9 cellular contexts compared by ENCODE assay signal in genomic region chr12:10362828-10363664, GRCh38. TPM values are rescaled to one million over a fixed set of nuclear protein-coding genes. Genes with fewer than 3 reads are reported as not detected.
DNase-seq lines count a peak whose midpoint lies in the region; TF ChIP-seq lines count a peak whose summit lies in the region.
"Had no signal": no experiment of that assay in that cellular context is flagged by ENCODE, and none has a peak within 500 bp of the region (broad histone marks: within the 10 kb centered on the region; RNA-seq: fewer than 3 reads in every experiment).

No MANE protein-coding gene starts in this region.

- POLR2A ChIA-PET in HEK293 (lab: Yijun Ruan, JAX) = no interaction called here

- H3K4me3 ChIP-seq in HEK293 (ENCODE audit: low read depth, low read length) (peak overlapping the region; percentile 74), SJCRH30 (peak overlapping the region; percentile 62), spleen (peak overlapping the region in 1 of 8 donors; percentile 80)

- 54 to 64% (median 57%) methylated on average over 9 of the region's 9 CpGs for WGBS in spleen, 5 donors

- H3K27me3 ChIP-seq in SJCRH30 (no peaks in the 10 kb centered on the region), spleen (replicated peaks in 1 of 7) (no peaks in the 10 kb centered on the region)

- no peak for DNase-seq in SJCRH30
- peak; percentile 16 for DNase-seq in hepatic stellate cell (ENCODE audit: low spot score)
- DNase-seq in spleen = no peak
- no peak for DNase-seq in posterior vena cava (ENCODE audit: low spot score)
- DNase-seq in inferior parietal cortex (ENCODE audit: extremely low spot score) = no peak
- DNase-seq in GM10266 (ENCODE audit: extremely low spot score) = no peak
- DNase-seq: activated B cell treated with CpG ODN at 0.5 μM for 24 hours had no signal

- H3K36me3 ChIP-seq in HEK293 (ENCODE audit: control insufficient read depth in 2 of 2, insufficient read depth in 1 of 2, low read length in 2 of 2) = no peaks in the 10 kb centered on the region
- H3K36me3 ChIP-seq in SJCRH30 = no peaks in the 10 kb centered on the region
- no peaks in the 10 kb centered on the region for H3K36me3 ChIP-seq in spleen

- intact Hi-C loops in spleen (cut with DNase I; ENCODE audit: low total_unique reads) = no loop called here
- intact Hi-C loops in posterior vena cava (cut with DNase I) = no loop called here

- H3K27ac ChIP-seq in HEK293 (ENCODE audit: extremely low read depth, low read depth, low read length) (peak overlapping the region; percentile 95), SJCRH30 (no peak overlapping the region), spleen (peak overlapping the region; percentile 79 to 98 (median 94))

- CTCF ChIA-PET in HEK293 (lab: Yijun Ruan, JAX) = interaction anchor here (0.7 to 1.0 kb wide), 2 partner anchors 22 to 32 kb away, joined by 4 read pairs; no protein-coding TSS in a partner anchor

- TF ChIP-seq POLR2A in spleen (IDR thresholded peaks at IDR 0.05) = no peak

- H3K9me3 ChIP-seq in HEK293 (ENCODE audit: control insufficient read depth, insufficient read depth, low read depth, low read length) = no peaks in the 10 kb centered on the region
- no peaks in the 10 kb centered on the region for H3K9me3 ChIP-seq in SJCRH30 (replicated peaks)
- H3K9me3 ChIP-seq in spleen = peaks cover 0 to 7% (median 0%) of the 10 kb centered on the region in 8 donors

- H3K4me1 ChIP-seq in HEK293 (ENCODE audit: control insufficient read depth, insufficient read depth, low read length) = peaks cover 20% of the 10 kb centered on the region
- peaks cover 6% of the 10 kb centered on the region; the same call in 1 of the 2 replicates for H3K4me1 ChIP-seq in SJCRH30
- H3K4me1 ChIP-seq in spleen = peaks cover 8 to 50% (median 28%) of the 10 kb centered on the region in 6 donors

- TF ChIP-seq CTCF in HEK293 (tag by site-specific recombination; IDR thresholded peaks at IDR 0.05) (no peak), spleen (IDR thresholded peaks at IDR 0.05 in 8 of 11, conservative IDR thresholded peaks at IDR 0.05 in 3 of 11) (no peak), GM10266 (IDR thresholded peaks at IDR 0.05; ENCODE audit: control insufficient read depth, insufficient read depth, low read depth, missing control alignments) (no peak)

TF ChIP-seq in HEK293, 187 proteins besides CTCF, POLR2A, EP300 and RAD21 (continues in another document):
- TF ChIP-seq ZNF146 (tag by site-specific recombination; IDR thresholded peaks at IDR 0.05) = no peak
- TF ChIP-seq ZEB2 (tag by site-specific recombination; IDR thresholded peaks at IDR 0.05) = 0 out of 2 replicates have a peak, but pooled peaks have one; percentile 22
- no peak for TF ChIP-seq ZNF223 (tag by site-specific recombination; IDR thresholded peaks at IDR 0.05)
- no peak for TF ChIP-seq ZBTB10 (tag by site-specific recombination; IDR thresholded peaks at IDR 0.05)
- TF ChIP-seq ZNF776 (tag by site-specific recombination; IDR thresholded peaks at IDR 0.05; ENCODE audit: borderline replicate concordance) = no peak
- TF ChIP-seq ZNF791 (tag by site-specific recombination; IDR thresholded peaks at IDR 0.05) = no peak
- no peak for TF ChIP-seq ZNF394 (tag by site-specific recombination; IDR thresholded peaks at IDR 0.05; ENCODE audit: borderline replicate concordance)
- TF ChIP-seq ZFP41 (tag by site-specific recombination; IDR thresholded peaks at IDR 0.05; ENCODE audit: borderline replicate concordance) = no peak
- TF ChIP-seq ZFHX2 (tag by site-specific recombination; conservative IDR thresholded peaks at IDR 0.05) = no peak
- TF ChIP-seq YY1 (tag by site-specific recombination; IDR thresholded peaks at IDR 0.05) = no peak
- no peak for TF ChIP-seq ZNF280D (tag by site-specific recombination; IDR thresholded peaks at IDR 0.05)
- peak; percentile 85 for TF ChIP-seq ZNF843 (tag by site-specific recombination; IDR thresholded peaks at IDR 0.05)
- TF ChIP-seq ZNF133 (tag by site-specific recombination; IDR thresholded peaks at IDR 0.05) = no peak
- no peak for TF ChIP-seq ZNF558 (tag by site-specific recombination; IDR thresholded peaks at IDR 0.05)
- no peak for TF ChIP-seq ZNF449 (tag by site-specific recombination; IDR thresholded peaks at IDR 0.05)
- TF ChIP-seq HOXD13 (CRISPR knock-in tag; IDR thresholded peaks at IDR 0.05; ENCODE audit: borderline replicate concordance) = 0 out of 2 replicates have a peak, but pooled peaks have one; percentile 30
- TF ChIP-seq ZNF362 (tag by site-specific recombination; IDR thresholded peaks at IDR 0.05) = peak; percentile 80; the same call in 1 of the 2 replicates

RNA-seq across cellular contexts. Expression of gene KLRK1, which starts 26.8 kb away (rescaled TPM):
- total RNA-seq in SJCRH30 (2014; rRNA removed; shearing (Covaris generic)) = not detected in 2 replicates
- total RNA-seq in spleen (10 to 100 TPM; 30.5 to 64.6 (median 39.9) TPM), posterior vena cava (1 to 10 TPM; 1.4 to 1.9 TPM)
- polyA plus RNA-seq in spleen = 10 to 100 TPM; 12.3 to 78.1 (median 45.9) TPM
- total RNA-seq: glomerular endothelial cell had no signal

RNA-seq across cellular contexts. Expression of gene KLRC4, which starts 46.5 kb away (rescaled TPM):
- total RNA-seq in SJCRH30 (2014; rRNA removed; shearing (Covaris generic)) = not detected in 2 replicates
- 10 to 100 TPM in 3 of 7 donors, 1 to 10 TPM in 4; 4.1 to 14.6 (median 6.7) TPM for total RNA-seq in spleen
- polyA plus RNA-seq in spleen = under 1 TPM; 0.22 to 0.52 (median 0.28) TPM
- not detected for total RNA-seq in posterior vena cava
- total RNA-seq: activated B cell treated with CpG ODN at 0.5 μM for 24 hours, glomerular endothelial cell had no signal

RNA-seq across cellular contexts. Expression of gene KLRD1, which starts 55.4 kb away (rescaled TPM):
- total RNA-seq in SJCRH30 (2014; rRNA removed; shearing (Covaris generic)) = 0.08 and 0.32 TPM in 2 replicates
- 10 to 100 TPM; 23.6 to 60.3 (median 40.9) TPM for total RNA-seq in spleen
- polyA plus RNA-seq in spleen = 1 to 10 TPM; 1.7 to 9.4 (median 2.2) TPM
- 1 to 10 TPM; 4.6 to 4.8 TPM for total RNA-seq in posterior vena cava

RNA-seq across cellular contexts. Expression of gene KLRC3, which starts 57.3 kb away (rescaled TPM):
- not detected in 2 replicates for total RNA-seq in SJCRH30 (2014; rRNA removed; shearing (Covaris generic))
- 1 to 10 TPM in 6 of 7 donors, under 1 TPM in 1; 0.76 to 5.8 (median 2.4) TPM for total RNA-seq in spleen
- polyA plus RNA-seq in spleen = 1 to 10 TPM in 1 of 3 donors, under 1 TPM in 2; 0.13 to 2.7 (median 0.98) TPM
- not detected for total RNA-seq in posterior vena cava
- total RNA-seq: activated B cell treated with CpG ODN at 0.5 μM for 24 hours, glomerular endothelial cell had no signal

Comparison
In these comparisons a context has a peak if more than half of its experiments do, and no peak if none do; other contexts are left out.
1. RNA of gene KLRK1, which starts 26.8 kb away (total RNA-seq): 30.5 to 64.6 TPM in spleen; 1.4 to 1.9 TPM in posterior vena cava and not detected in SJCRH30; every median in the first group is over 10 times any median in the second.
2. RNA of gene KLRD1, which starts 55.4 kb away (total RNA-seq): 23.6 to 60.3 TPM in spleen; 4.6 to 4.8 TPM in posterior vena cava and 0.08 to 0.32 TPM in SJCRH30; every median in the first group is over 4 times any median in the second.